ENCODE assay signal across 12 cellular contexts in genomic region chr2:63055510-63056308, GRCh38. TPM values are rescaled to one million over a fixed set of nuclear protein-coding genes. Genes with fewer than 3 reads are reported as not detected.
DNase-seq lines count a peak whose midpoint lies in the region; ATAC-seq, FAIRE-seq and TF ChIP-seq lines count a peak whose summit lies in the region.
"Had no signal": no experiment of that assay in that cellular context is flagged by ENCODE, and none has a peak within 500 bp of the region (broad histone marks: within the 10 kb centered on the region; RNA-seq: fewer than 3 reads in every experiment).

No MANE protein-coding gene starts in this region.

- H3K4me1 ChIP-seq in BE2C (no peaks in the 10 kb centered on the region), endothelial cell of umbilical vein (ENCODE audit: control insufficient read depth, extremely low read depth, insufficient read depth, low read length) (peaks cover 37% of the 10 kb centered on the region)

- H3K4me1 Mint-ChIP-seq in IgD-negative memory B cell (peaks cover 26 to 61% (median 32%) of the 10 kb centered on the region in 3 donors), osteocyte (ENCODE audit: unreplicated experiment) (peaks cover 57% of the 10 kb centered on the region)

- H3K27me3 ChIP-seq in BE2C (peaks cover 92% of the 10 kb centered on the region), endothelial cell of umbilical vein (ENCODE audit: control insufficient read depth in 2 of 2, insufficient read depth in 2 of 2, low read length in 2 of 2) (peaks cover 82 to 97% of the 10 kb centered on the region in 2 experiments)

- no peak overlapping the region for H3K9ac ChIP-seq in endothelial cell of umbilical vein (replicated peaks; ENCODE audit: extremely low read depth, insufficient read depth, low read length)

- CTCF ChIA-PET in endothelial cell of umbilical vein (lab: Charles Lee): interaction anchor here (0.9 to 1.8 kb wide), 3 partner anchors 9 to 20 kb away, joined by 3 to 6 read pairs (median 3); no protein-coding TSS in a partner anchor

- TF ChIP-seq POLR2A in endothelial cell of umbilical vein (IDR thresholded peaks at IDR 0.05; ENCODE audit: low read depth, low read length): no peak

- no peaks in the 10 kb centered on the region for H3K79me2 ChIP-seq in endothelial cell of umbilical vein (ENCODE audit: control insufficient read depth, insufficient read depth, low read length)

- H3K9me1 ChIP-seq in endothelial cell of umbilical vein (replicated peaks; ENCODE audit: control insufficient read depth, extremely low read depth, insufficient read depth, low read length): no peaks in the 10 kb centered on the region

- intact Hi-C loops in endothelial cell of umbilical vein (cut with micrococcal nuclease): loop anchor here (10.0 kb wide), 2 partner anchors 351 to 581 kb away; partner anchors contain the start of gene EHBP1

- H3K9me3 ChIP-seq in BE2C: no peaks in the 10 kb centered on the region
- H3K9me3 ChIP-seq in endothelial cell of umbilical vein (replicated peaks; ENCODE audit: control insufficient read depth, insufficient read depth, low read length): no peaks in the 10 kb centered on the region
- H3K9me3 ChIP-seq: pancreas had no signal

- H3K4me2 ChIP-seq in endothelial cell of umbilical vein (ENCODE audit: insufficient read depth, low read length): no peak overlapping the region

- H3K9me3 Mint-ChIP-seq in IgD-negative memory B cell: peaks cover 0 to 27% (median 4%) of the 10 kb centered on the region in 3 donors
- H3K9me3 Mint-ChIP-seq in osteocyte (ENCODE audit: unreplicated experiment): no peaks in the 10 kb centered on the region

- peak overlapping the region; percentile 8 for H2AFZ ChIP-seq in endothelial cell of umbilical vein (ENCODE audit: low read depth, low read length)

- no peaks in the 10 kb centered on the region for H4K20me1 ChIP-seq in endothelial cell of umbilical vein (replicated peaks; ENCODE audit: control insufficient read depth, extremely low read depth, insufficient read depth, low read length)

- H3K36me3 ChIP-seq in BE2C (no peaks in the 10 kb centered on the region), endothelial cell of umbilical vein (ENCODE audit: control insufficient read depth in 2 of 2, extremely low read depth in 1 of 2, insufficient read depth in 2 of 2, low read length in 2 of 2) (no peaks in the 10 kb centered on the region)
- H3K36me3 ChIP-seq: pancreas had no signal

- ATAC-seq in GM21360 (IDR thresholded peaks at IDR 0.05; ENCODE audit: unreplicated experiment): no peak
- ATAC-seq: pancreas, PC-3 had no signal

- TF ChIP-seq CTCF in BE2C (IDR thresholded peaks at IDR 0.05; ENCODE audit: low read depth, low read length): no peak
- TF ChIP-seq CTCF in endothelial cell of umbilical vein (IDR thresholded peaks at IDR 0.05; ENCODE audit: extremely low read depth in 1 of 2, insufficient read depth in 1 of 2, low read depth in 1 of 2, low read length in 2 of 2): no peak
- TF ChIP-seq CTCF in osteocyte (IDR thresholded peaks at IDR 0.05): no peak

- dilution Hi-C loops in endothelial cell of umbilical vein (cut with MboI; ENCODE audit: extremely low pct_ligation_motif_present, low sequenced_read_pairs): no loop called here

- peaks cover 77% of the 10 kb centered on the region for H3K27me3 Mint-ChIP-seq in IgD-negative memory B cell
- peaks cover 87% of the 10 kb centered on the region for H3K27me3 Mint-ChIP-seq in osteocyte (ENCODE audit: unreplicated experiment)

- no peak for FAIRE-seq in endothelial cell of umbilical vein (lab: Jason Lieb, UNC)
- FAIRE-seq: pancreas had no signal

- H3K27ac ChIP-seq in endothelial cell of umbilical vein (ENCODE audit: insufficient read depth, low read depth, low read length): no peak overlapping the region
- H3K27ac ChIP-seq: pancreas had no signal

- BruUV-seq in endothelial cell of umbilical vein (replicated peaks; lab: Mats Ljungman, UMichigan): no TSS peak

- H3K4me3 ChIP-seq in BE2C (ENCODE audit: low read depth, low read length) (peak overlapping the region; percentile 20), endothelial cell of umbilical vein (replicated peaks in 1 of 3; ENCODE audit: insufficient read depth in 1 of 3, low read depth in 1 of 3, low read length in 3 of 3) (peak overlapping the region in 1 of 3 experiments; percentile 14)
- H3K4me3 ChIP-seq: pancreas had no signal

- H3K4me3 Mint-ChIP-seq in IgD-negative memory B cell: peak overlapping the region; percentile 26 to 89 (median 82)
- peak overlapping the region; percentile 48 for H3K4me3 Mint-ChIP-seq in osteocyte (ENCODE audit: unreplicated experiment)

- peaks cover 6% of the 10 kb centered on the region for H3K36me3 Mint-ChIP-seq in IgD-negative memory B cell
- H3K36me3 Mint-ChIP-seq in osteocyte (ENCODE audit: unreplicated experiment): peaks cover 5% of the 10 kb centered on the region

- POLR2A ChIA-PET in endothelial cell of umbilical vein (lab: Charles Lee): no interaction called here

- H3K27ac Mint-ChIP-seq in IgD-negative memory B cell: peak overlapping the region; percentile 63 to 99 (median 96)
- H3K27ac Mint-ChIP-seq in osteocyte (ENCODE audit: unreplicated experiment): no peak overlapping the region

- DNase-seq in BE2C: no peak
- no peak for DNase-seq in endothelial cell of umbilical vein (ENCODE audit: low read depth, low spot score)
- no peak for DNase-seq in osteocyte (ENCODE audit: extremely low spot score, unreplicated experiment)
- DNase-seq in NCI-H2029 (lab: John Stamatoyannopoulos, UW): no peak
- DNase-seq in NCI-H2171 treated with DMSO at 0.1 percent for 48 hours (lab: John Stamatoyannopoulos, UW): no peak
- no peak for DNase-seq in NOMO-1 (lab: John Stamatoyannopoulos, UW; ENCODE audit: unreplicated experiment in 2 of 2)
- DNase-seq: EL, PC-3 had no signal

TF ChIP-seq in endothelial cell of umbilical vein, 7 proteins besides CTCF, POLR2A, EP300 and RAD21:
- TF ChIP-seq MAX (IDR thresholded peaks at IDR 0.05; ENCODE audit: insufficient read depth, insufficient read length): no peak
- TF ChIP-seq EZH2 (IDR thresholded peaks at IDR 0.05; ENCODE audit: borderline replicate concordance, low read depth, low read length, severe bottlenecking): peak; percentile 89
- no peak for TF ChIP-seq GATA2 (IDR thresholded peaks at IDR 0.05; ENCODE audit: insufficient read depth, insufficient read length, low read depth, low read length)
- no peak for TF ChIP-seq FOS (IDR thresholded peaks at IDR 0.05; ENCODE audit: borderline replicate concordance, insufficient read depth, low read length)
- TF ChIP-seq POLR2AphosphoS5 (IDR thresholded peaks at IDR 0.05; ENCODE audit: insufficient read depth, low read depth, low read length): no peak

RNA-seq across cellular contexts. Expression of gene OTX1, which starts 5.1 kb away (rescaled TPM):
- not detected for polyA plus RNA-seq in BE2C (2012; ENCODE audit: insufficient read depth, insufficient read length, low read depth)
- polyA plus RNA-seq in IgD-negative memory B cell: not detected
- total RNA-seq in endothelial cell of umbilical vein: 0.30 TPM in 1 of 2 replicates, not detected in the other
- polyA plus RNA-seq in endothelial cell of umbilical vein: 0.05 TPM in 1 of 2 replicates, not detected in the other
- polyA plus RNA-seq in endothelial cell of umbilical vein (2011; cell fraction: cytosol; rRNA removed): 0.03 TPM in 1 of 2 replicates, not detected in the other
- polyA plus RNA-seq in endothelial cell of umbilical vein (2011; cell fraction: nucleus; rRNA removed): 0.06 and 0.13 TPM in 2 replicates
- not detected in 2 replicates for polyA plus RNA-seq in endothelial cell of umbilical vein (2012)
- not detected in 2 replicates for polyA minus RNA-seq in endothelial cell of umbilical vein
- 1.9 TPM for polyA minus RNA-seq in endothelial cell of umbilical vein (2011; cell fraction: cytosol; rRNA and poly(A)+ RNA removed)
- 1.4 TPM in 1 of 2 replicates, not detected in the other for polyA minus RNA-seq in endothelial cell of umbilical vein (2011; cell fraction: nucleus; rRNA and poly(A)+ RNA removed)
- total RNA-seq in osteocyte: not detected in 2 replicates
- total RNA-seq: epithelial cell of proximal tubule had no signal
